ENCODE assay signal across 25 cellular contexts in the genomic region with DNA sequence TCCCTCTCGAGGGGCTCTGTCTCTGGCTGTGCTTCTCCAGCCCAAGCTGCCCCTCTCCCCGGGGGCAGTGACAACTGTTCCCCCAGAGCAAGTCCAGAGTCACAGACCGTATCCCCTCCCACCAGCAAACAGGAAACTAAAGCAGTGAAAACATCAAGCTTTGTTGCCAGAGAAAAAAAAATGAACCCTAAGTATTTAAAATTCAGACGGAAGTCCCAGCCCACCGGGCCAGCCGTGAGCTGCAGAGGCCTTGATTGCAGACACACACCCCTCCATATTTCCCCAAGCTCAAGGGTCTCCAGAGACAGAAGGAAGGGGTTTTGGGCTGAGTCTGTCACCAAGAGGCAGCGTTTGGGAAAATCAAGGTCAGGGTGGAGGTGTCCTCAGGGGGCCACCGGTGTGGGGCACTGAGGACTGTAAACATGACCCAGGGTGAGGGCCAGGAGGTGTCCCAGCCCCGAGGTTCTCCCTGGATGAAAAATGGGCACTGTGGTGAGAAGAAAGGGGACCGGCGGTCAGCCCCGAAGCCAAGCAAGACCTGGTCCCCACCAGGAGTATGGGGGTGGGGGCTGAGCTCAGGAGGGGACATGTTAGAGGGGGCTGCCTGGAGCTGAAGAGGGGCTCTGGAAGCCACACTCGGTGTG. TPM values are rescaled to one million over a fixed set of nuclear protein-coding genes. Genes with fewer than 3 reads are reported as not detected.
DNase-seq lines count a peak whose midpoint lies in the region; ATAC-seq, FAIRE-seq and TF ChIP-seq lines count a peak whose summit lies in the region.
"Had no signal": no experiment of that assay in that cellular context is flagged by ENCODE, and none has a peak within 500 bp of the region (broad histone marks: within the 10 kb centered on the region; RNA-seq: fewer than 3 reads in every experiment).

No MANE protein-coding gene starts in this region.

- H3K27me3 Mint-ChIP-seq in endodermal cell (ENCODE audit: insufficient read depth): no peaks in the 10 kb centered on the region
- peaks cover 10% of the 10 kb centered on the region for H3K27me3 Mint-ChIP-seq in activated CD4-positive, alpha-beta T cell treated with anti-CD3 and anti-CD28 coated beads for 36 hours

- no peak overlapping the region for H3K4me3 Mint-ChIP-seq in endodermal cell
- no peak overlapping the region for H3K4me3 Mint-ChIP-seq in activated CD4-positive, alpha-beta T cell treated with anti-CD3 and anti-CD28 coated beads for 36 hours
- H3K4me3 Mint-ChIP-seq: activated naive CD8-positive, alpha-beta T cell; naive thymus-derived CD4-positive, alpha-beta T cell; T-helper 2 cell treated with Interferon-gamma antibody and Interleukin-4, amounts not matched to agents 5 μg/mL and 100 μg/mL, for 36 hours had no signal

- H3K4me1 Mint-ChIP-seq in endodermal cell: no peaks in the 10 kb centered on the region
- H3K4me1 Mint-ChIP-seq in activated CD4-positive, alpha-beta T cell treated with anti-CD3 and anti-CD28 coated beads for 36 hours: peaks cover 12% of the 10 kb centered on the region

- H3K27me3 ChIP-seq in heart right ventricle (no peaks in the 10 kb centered on the region), endodermal cell (ENCODE audit: control insufficient read depth, insufficient read depth, low read length, poor library complexity, severe bottlenecking) (no peaks in the 10 kb centered on the region), pancreas (no peaks in the 10 kb centered on the region)
- H3K27me3 ChIP-seq: ovary, right atrium auricular region, thyroid gland had no signal

- peaks cover 0 to 40% (median 0%) of the 10 kb centered on the region in 9 donors for H3K36me3 ChIP-seq in heart right ventricle
- peaks cover 10% of the 10 kb centered on the region for H3K36me3 ChIP-seq in endodermal cell (ENCODE audit: control insufficient read depth, insufficient read depth, low read length)
- H3K36me3 ChIP-seq in pancreas: peaks cover 0 to 6% (median 0%) of the 10 kb centered on the region in 3 donors
- H3K36me3 ChIP-seq: ovary had no signal

- H3K27ac ChIP-seq in heart right ventricle: peak overlapping the region in 8 of 10 donors; percentile 66 to 82 (median 76)
- no peak overlapping the region for H3K27ac ChIP-seq in endodermal cell (ENCODE audit: low read depth, low read length)
- H3K27ac ChIP-seq in pancreas: peak overlapping the region; percentile 2 to 71 (median 22)
- H3K27ac ChIP-seq: right atrium auricular region, VCaP had no signal

- intact Hi-C loops in heart right ventricle (cut with DNase I) (no loop called here), left ventricle myocardium superior (cut with micrococcal nuclease) (no loop called here), pancreas (cut with DNase I) (no loop called here)
- intact Hi-C loops in activated CD4-positive, alpha-beta T cell treated with anti-CD3 and anti-CD28 coated beads for 36 hours (cut with DNase I, micrococcal nuclease): no loop called here

- no peaks in the 10 kb centered on the region for H3K9me3 ChIP-seq in heart right ventricle
- no peaks in the 10 kb centered on the region for H3K9me3 ChIP-seq in endodermal cell (ENCODE audit: control insufficient read depth, low read length)
- H3K9me3 ChIP-seq in pancreas: no peaks in the 10 kb centered on the region
- H3K9me3 ChIP-seq: ovary, right atrium auricular region, thyroid gland had no signal

- 44 to 57% methylated on average over 13 of the region's 13 CpGs for WGBS in heart right ventricle, 2 donors
- WGBS in endodermal cell (ENCODE audit: insufficient coverage in 1 of 2, insufficient read length in 1 of 2), 2 experiments: 89 to 94% methylated on average over 4 to 13 of the region's 13 CpGs
- 56 to 58% methylated on average over 13 of the region's 13 CpGs for WGBS in pancreas, 2 donors

- no peak for FAIRE-seq in pancreas (lab: Jason Lieb, UNC)
- FAIRE-seq: A204.1 had no signal

- ATAC-seq in heart right ventricle (no peak), left ventricle myocardium superior (no peak), pancreas (no peak), HG03025 (IDR thresholded peaks at IDR 0.05; ENCODE audit: low FRiP score, unreplicated experiment) (no peak)
- ATAC-seq in activated CD4-positive, alpha-beta T cell treated with anti-CD3 and anti-CD28 coated beads for 36 hours: no peak
- ATAC-seq: naive thymus-derived CD4-positive, alpha-beta T cell had no signal

- DNase-seq in heart right ventricle: no peak
- DNase-seq in left ventricle myocardium superior: no peak
- DNase-seq in endodermal cell: no peak
- DNase-seq in pancreas: no peak
- DNase-seq in EL: no peak
- DNase-seq in NCI-H2171 treated with DMSO at 0.1 percent for 48 hours (lab: John Stamatoyannopoulos, UW): no peak
- DNase-seq in activated CD4-positive, alpha-beta T cell treated with anti-CD3 and anti-CD28 coated beads for 36 hours: no peak
- DNase-seq: activated CD4-positive, alpha-beta T cell treated with anti-CD3 and anti-CD28 coated beads, Interleukin-2, amount 50 U/mL, for 1 hour; AML-193; cerebellar nuclear complex; DMS79; naive thymus-derived CD4-positive, alpha-beta T cell; NCI-H1417 treated with DMSO at 0.1 percent for 48 hours; NCI-H2081 treated with DMSO at 0.1 percent for 48 hours; NCI-H774; stimulated activated CD4-positive, alpha-beta T cell treated with anti-CD3 and anti-CD28 coated beads, Interleukin-4, amount 100 ng/mL, for 1 hour; stimulated activated naive CD4-positive, alpha-beta T cell treated with Interleukin-2 at 50 U/mL for 16 hours had no signal

- POLR2A ChIA-PET in activated CD4-positive, alpha-beta T cell treated with anti-CD3 and anti-CD28 coated beads for 36 hours (lab: Charles Lee): no interaction called here

- H3K36me3 Mint-ChIP-seq in endodermal cell (ENCODE audit: low read depth): peaks cover 15% of the 10 kb centered on the region
- H3K36me3 Mint-ChIP-seq in activated CD4-positive, alpha-beta T cell treated with anti-CD3 and anti-CD28 coated beads for 36 hours (ENCODE audit: low read depth): no peaks in the 10 kb centered on the region
- H3K36me3 Mint-ChIP-seq: activated naive CD8-positive, alpha-beta T cell had no signal

- TF ChIP-seq CTCF in heart right ventricle (IDR thresholded peaks at IDR 0.05): no peak
- TF ChIP-seq CTCF in endodermal cell (conservative IDR thresholded peaks at IDR 0.05): no peak
- TF ChIP-seq CTCF in pancreas (IDR thresholded peaks at IDR 0.05): no peak

- H3K9ac ChIP-seq in endodermal cell (ENCODE audit: extremely low read depth, low read length, poor library complexity, severe bottlenecking): no peak overlapping the region

- peak overlapping the region; percentile 55 for H3K27ac Mint-ChIP-seq in endodermal cell
- no peak overlapping the region for H3K27ac Mint-ChIP-seq in activated CD4-positive, alpha-beta T cell treated with anti-CD3 and anti-CD28 coated beads for 36 hours
- H3K27ac Mint-ChIP-seq: activated naive CD8-positive, alpha-beta T cell; T-helper 2 cell treated with Interferon-gamma antibody and Interleukin-4, amounts not matched to agents 5 μg/mL and 100 μg/mL, for 36 hours had no signal

- H3K4me3 ChIP-seq in heart right ventricle (no peak overlapping the region), endodermal cell (ENCODE audit: low read length) (no peak overlapping the region), pancreas (no peak overlapping the region)
- H3K4me3 ChIP-seq: ovary, right atrium auricular region, thyroid gland had no signal

- CTCF ChIA-PET in activated CD4-positive, alpha-beta T cell treated with anti-CD3 and anti-CD28 coated beads for 36 hours (lab: Charles Lee): no interaction called here

- H3K4me1 ChIP-seq in heart right ventricle (peaks cover 8 to 55% (median 38%) of the 10 kb centered on the region in 9 donors), endodermal cell (ENCODE audit: control insufficient read depth, insufficient read depth, low read length) (no peaks in the 10 kb centered on the region), pancreas (peaks cover 4 to 18% (median 10%) of the 10 kb centered on the region in 3 donors)

- H3K9me3 Mint-ChIP-seq in endodermal cell: no peaks in the 10 kb centered on the region
- H3K9me3 Mint-ChIP-seq in activated CD4-positive, alpha-beta T cell treated with anti-CD3 and anti-CD28 coated beads for 36 hours (ENCODE audit: low read depth): no peaks in the 10 kb centered on the region
- H3K9me3 Mint-ChIP-seq: naive thymus-derived CD4-positive, alpha-beta T cell; T-helper 2 cell treated with Interferon-gamma antibody and Interleukin-4, amounts not matched to agents 5 μg/mL and 100 μg/mL, for 36 hours had no signal

RNA-seq across cellular contexts. Expression of a gene that starts 7.7 kb away (rescaled TPM):
- 10 to 100 TPM; 11.9 to 41.6 (median 18.6) TPM for total RNA-seq in heart right ventricle
- polyA plus RNA-seq in heart right ventricle: 10 to 100 TPM; 16.9 to 24.1 TPM
- 28.6 TPM for total RNA-seq in left ventricle myocardium superior
- total RNA-seq in endodermal cell: 10 to 100 TPM; 15.0 to 19.2 TPM
- polyA plus RNA-seq in endodermal cell (2013, experiment 1 of 2): 11.7 TPM
- 11.6 TPM for polyA plus RNA-seq in endodermal cell (2013, experiment 2 of 2)
- total RNA-seq in pancreas: 10 to 100 TPM; 17.7 to 25.3 (median 18.6) TPM
- 10 to 100 TPM; 11.2 to 19.8 TPM for polyA plus RNA-seq in pancreas
- 1 to 10 TPM; 1.3 to 1.5 TPM for total RNA-seq in activated CD4-positive, alpha-beta T cell treated with anti-CD3 and anti-CD28 coated beads for 36 hours

RNA-seq across cellular contexts. Expression of a gene that starts 44.5 kb away (rescaled TPM):
- 10 to 100 TPM; 29.8 to 61.4 (median 39.0) TPM for total RNA-seq in heart right ventricle
- 10 to 100 TPM in 1 of 2 donors, 1 to 10 TPM in 1; 9.9 to 11.5 TPM for polyA plus RNA-seq in heart right ventricle
- 45.1 TPM for total RNA-seq in left ventricle myocardium superior
- total RNA-seq in endodermal cell: 1 to 10 TPM; 6.8 to 6.9 TPM
- polyA plus RNA-seq in endodermal cell (2013, experiment 1 of 2): 6.2 TPM
- polyA plus RNA-seq in endodermal cell (2013, experiment 2 of 2): 5.0 TPM
- 10 to 100 TPM in 3 of 6 donors, 1 to 10 TPM in 3; 5.4 to 15.0 (median 9.3) TPM for total RNA-seq in pancreas
- 1 to 10 TPM; 2.8 to 4.1 TPM for polyA plus RNA-seq in pancreas
- 10 to 100 TPM; 29.2 to 32.7 TPM for total RNA-seq in activated CD4-positive, alpha-beta T cell treated with anti-CD3 and anti-CD28 coated beads for 36 hours

Comparison
In these comparisons a context has a peak if more than half of its experiments do, and no peak if none do; other contexts are left out.
1. RNA of a gene that starts 7.7 kb away (total RNA-seq): 28.6 TPM in left ventricle myocardium superior (single experiment), 11.9 to 41.6 TPM in heart right ventricle, 17.7 to 25.3 TPM in pancreas and 15.0 to 19.2 TPM in endodermal cell; 1.3 to 1.5 TPM in activated CD4-positive, alpha-beta T cell treated with anti-CD3 and anti-CD28 coated beads for 36 hours; every median in the first group is over 4 times any median in the second.